ENCODE assay signal across 1 cellular context in the genomic region with DNA sequence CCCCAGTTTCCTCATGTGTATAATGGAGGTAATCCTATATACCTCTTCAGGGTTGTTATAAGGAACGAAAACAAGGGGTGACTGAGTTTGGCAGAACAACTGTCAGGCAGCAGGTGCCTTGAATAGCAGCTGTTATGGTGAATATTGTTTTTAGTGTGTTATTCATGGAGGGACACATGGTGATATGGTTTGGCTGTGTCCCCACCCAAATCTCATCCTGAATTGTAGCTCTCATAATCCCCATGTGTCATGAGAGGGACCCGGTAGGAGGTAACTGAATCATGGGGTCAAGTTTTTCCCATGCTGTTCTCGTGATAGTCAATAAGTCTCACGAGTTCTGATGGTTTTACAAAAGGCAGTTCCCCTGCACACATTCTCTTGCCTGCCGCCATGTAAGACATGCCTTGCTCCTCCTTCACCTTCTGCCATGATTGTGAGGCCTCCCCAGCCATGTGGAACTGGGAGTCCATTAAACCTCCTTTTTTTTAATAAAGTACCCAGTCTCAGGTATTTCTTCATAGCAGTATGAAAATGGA.
TF ChIP-seq lines count a peak whose summit lies in the region.

No MANE protein-coding gene starts in this region.

TF ChIP-seq in endothelial cell of umbilical vein, 7 proteins besides CTCF, POLR2A, EP300 and RAD21:
- TF ChIP-seq EZH2 (IDR thresholded peaks at IDR 0.05; ENCODE audit: borderline replicate concordance, low read depth, low read length, severe bottlenecking) (no peak), MAX (IDR thresholded peaks at IDR 0.05; ENCODE audit: insufficient read depth, insufficient read length) (no peak), POLR2AphosphoS5 (IDR thresholded peaks at IDR 0.05; ENCODE audit: insufficient read depth, low read depth, low read length) (no peak), FOS (IDR thresholded peaks at IDR 0.05; ENCODE audit: borderline replicate concordance, insufficient read depth, low read length) (no peak), JUN (IDR thresholded peaks at IDR 0.05; ENCODE audit: borderline replicate concordance, insufficient read depth, insufficient read length, low read depth) (no peak), MYC (IDR thresholded peaks at IDR 0.05; ENCODE audit: low read depth, low read length) (no peak), GATA2 (IDR thresholded peaks at IDR 0.05; ENCODE audit: insufficient read depth, insufficient read length, low read depth, low read length) (no peak)
